30 cellular contexts compared by ENCODE assay signal in the genomic region with DNA sequence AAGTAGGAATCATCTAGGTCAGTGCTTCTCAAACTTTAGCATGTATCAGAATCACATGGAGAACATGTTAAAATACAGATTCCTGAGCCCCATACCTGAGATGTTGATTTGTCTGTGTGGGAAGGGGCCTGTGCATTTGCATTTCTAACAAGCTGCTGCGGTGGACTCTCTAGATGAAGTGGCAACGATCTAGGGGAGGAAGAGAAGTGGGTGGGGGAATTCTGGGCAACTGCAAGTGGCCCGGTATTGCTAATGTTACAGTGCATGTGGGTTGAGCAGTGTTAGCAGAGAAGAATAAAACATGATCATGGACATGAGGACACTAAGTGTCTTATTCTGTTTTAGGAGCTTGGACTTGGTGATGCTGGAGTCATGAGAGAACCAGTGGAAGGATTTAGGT.
DNase-seq lines count a peak whose midpoint lies in the region; ATAC-seq and TF ChIP-seq lines count a peak whose summit lies in the region.
"Had no signal": no experiment of that assay in that cellular context is flagged by ENCODE, and none has a peak within 500 bp of the region (broad histone marks: within the 10 kb centered on the region; RNA-seq: fewer than 3 reads in every experiment).

No MANE protein-coding gene starts in this region.

- no peaks in the 10 kb centered on the region for H3K4me1 Mint-ChIP-seq in activated T-cell treated with anti-CD3 and anti-CD28 coated beads, Interleukin-2, amount 50 U/mL, for 24 hours (ENCODE audit: low read depth)
- H3K4me1 Mint-ChIP-seq: brain; CD4-positive, CD25-positive, alpha-beta regulatory T cell; nephron progenitor cell had no signal

- intact Hi-C loops in tibial artery (cut with DNase I; ENCODE audit: low total_unique reads): no loop called here

- no peak overlapping the region for H3K4me3 ChIP-seq in tibial artery
- H3K4me3 ChIP-seq: A549 had no signal

- peak; percentile 84 for ATAC-seq in GM19351 (IDR thresholded peaks at IDR 0.05; ENCODE audit: unreplicated experiment)
- ATAC-seq in HG02759 (IDR thresholded peaks at IDR 0.05; ENCODE audit: unreplicated experiment): peak; percentile 71
- ATAC-seq in HG03520 (IDR thresholded peaks at IDR 0.05; ENCODE audit: unreplicated experiment): peak; percentile 55
- ATAC-seq: A549; activated CD8-positive, alpha-beta T cell treated with anti-CD3 and anti-CD28 coated beads for 36 hours; left lobe of liver; Panc1 had no signal

- no peak for TF ChIP-seq CTCF in GM13977 (IDR thresholded peaks at IDR 0.05; ENCODE audit: extremely low read depth, insufficient read depth, missing control alignments)
- no peak for TF ChIP-seq CTCF in tibial artery (IDR thresholded peaks at IDR 0.05)

- no peaks in the 10 kb centered on the region for H3K27me3 Mint-ChIP-seq in activated T-cell treated with anti-CD3 and anti-CD28 coated beads, Interleukin-2, amount 50 U/mL, for 24 hours
- H3K27me3 Mint-ChIP-seq: activated CD8-positive, alpha-beta T cell treated with anti-CD3 and anti-CD28 coated beads for 36 hours; CD4-positive, CD25-positive, alpha-beta regulatory T cell; dendritic cell treated with granulocyte-macrophage colony-stimulating factor and Interleukin-4, amounts not matched to agents 40 ng/mL and 50 ng/mL, for 4 days had no signal

- no peak overlapping the region for H3K27ac Mint-ChIP-seq in activated T-cell treated with anti-CD3 and anti-CD28 coated beads, Interleukin-2, amount 50 U/mL, for 24 hours
- H3K27ac Mint-ChIP-seq: activated CD8-positive, alpha-beta T cell treated with anti-CD3 and anti-CD28 coated beads for 36 hours; activated T-helper 2 cell treated with anti-CD3 and anti-CD28 coated beads, Interferon-gamma antibody, Interleukin-2, Interleukin-4, amounts not matched to agents 10 μg/mL and 5 μg/mL and 100 μg/mL, durations not matched to agents 14 hours and 24 hours and 36 hours; brain; CD4-positive, CD25-positive, alpha-beta regulatory T cell; dendritic cell treated with granulocyte-macrophage colony-stimulating factor and Interleukin-4, amounts not matched to agents 40 ng/mL and 50 ng/mL, for 4 days; nephron progenitor cell had no signal

- no peaks in the 10 kb centered on the region for H3K9me3 ChIP-seq in tibial artery
- H3K9me3 ChIP-seq: A549 had no signal

- in situ Hi-C loops in GM13977 (cut with MboI; ENCODE audit: low pct_unique_long_range_greater_than_20kb, low sequenced_read_pairs, unreplicated experiment): no loop called here

- peak; percentile 4 for DNase-seq in GM13977 (ENCODE audit: low spot score)
- no peak for DNase-seq in mesenteric fat pad (ENCODE audit: low spot score)
- no peak for DNase-seq in activated T-cell treated with anti-CD3 and anti-CD28 coated beads, Interleukin-2, amount 50 U/mL, for 24 hours
- no peak for DNase-seq in AG08396 (ENCODE audit: low spot score)
- no peak for DNase-seq in tibial artery
- DNase-seq: activated CD8-positive, alpha-beta memory T cell treated with anti-CD3 and anti-CD28 coated beads, Interleukin-2, amount 50 U/mL, for 48 hours; activated CD8-positive, alpha-beta T cell treated with anti-CD3 and anti-CD28 coated beads for 36 hours; activated naive CD4-positive, alpha-beta T cell treated with anti-CD3 and anti-CD28 coated beads, Interleukin-2, amount 50 U/mL, for 16 hours; AML-193; Calu3; CD4-positive, CD25-positive, alpha-beta regulatory T cell; DMS79; erythroblast; IMR-90; NCI-H1417 treated with DMSO at 0.1 percent for 48 hours; NCI-H2081; NCI-H2227 treated with DMSO at 0.1 percent for 48 hours; NCI-H526 treated with DMSO at 0.1 percent for 48 hours; nephron progenitor cell; Right ventricle myocardium superior; stimulated activated naive CD4-positive, alpha-beta T cell treated with Interleukin-2 at 50 U/mL for 16 hours had no signal

- no peaks in the 10 kb centered on the region for H3K9me3 Mint-ChIP-seq in activated T-cell treated with anti-CD3 and anti-CD28 coated beads, Interleukin-2, amount 50 U/mL, for 24 hours
- H3K9me3 Mint-ChIP-seq: activated CD8-positive, alpha-beta T cell treated with anti-CD3 and anti-CD28 coated beads for 36 hours; activated T-helper 2 cell treated with anti-CD3 and anti-CD28 coated beads, Interferon-gamma antibody, Interleukin-2, Interleukin-4, amounts not matched to agents 10 μg/mL and 5 μg/mL and 100 μg/mL, durations not matched to agents 14 hours and 24 hours and 36 hours; brain; nephron progenitor cell had no signal

- no peaks in the 10 kb centered on the region for H3K4me1 ChIP-seq in tibial artery
- H3K4me1 ChIP-seq: A549 had no signal

- no peaks in the 10 kb centered on the region for H3K36me3 ChIP-seq in tibial artery

- H3K4me3 Mint-ChIP-seq in activated T-cell treated with anti-CD3 and anti-CD28 coated beads, Interleukin-2, amount 50 U/mL, for 24 hours: no peak overlapping the region
- H3K4me3 Mint-ChIP-seq: activated CD8-positive, alpha-beta T cell treated with anti-CD3 and anti-CD28 coated beads for 36 hours; brain; CD4-positive, CD25-positive, alpha-beta regulatory T cell; dendritic cell treated with granulocyte-macrophage colony-stimulating factor and Interleukin-4, amounts not matched to agents 40 ng/mL and 50 ng/mL, for 4 days; nephron progenitor cell had no signal

- no peaks in the 10 kb centered on the region for H3K27me3 ChIP-seq in tibial artery

- no peaks in the 10 kb centered on the region for H3K36me3 Mint-ChIP-seq in activated T-cell treated with anti-CD3 and anti-CD28 coated beads, Interleukin-2, amount 50 U/mL, for 24 hours (ENCODE audit: low read depth)
- H3K36me3 Mint-ChIP-seq: brain; CD4-positive, CD25-positive, alpha-beta regulatory T cell had no signal

- H3K27ac ChIP-seq in tibial artery: no peak overlapping the region
- H3K27ac ChIP-seq: A549 had no signal
